11 cellular contexts compared by ENCODE assay signal in genomic region chr12:591167-591570, GRCh38.
DNase-seq lines count a peak whose midpoint lies in the region; ATAC-seq and TF ChIP-seq lines count a peak whose summit lies in the region.
"Had no signal": no experiment of that assay in that cellular context is flagged by ENCODE, and none has a peak within 500 bp of the region (broad histone marks: within the 10 kb centered on the region; RNA-seq: fewer than 3 reads in every experiment).

No MANE protein-coding gene starts in this region.

- no peaks in the 10 kb centered on the region for H3K36me3 Mint-ChIP-seq in WTC11

- DNase-seq in NCI-H2171 (lab: John Stamatoyannopoulos, UW), result peak; percentile 76
- DNase-seq in NCI-H2171 treated with DMSO at 0.1 percent for 48 hours (lab: John Stamatoyannopoulos, UW), result no peak
- no peak for DNase-seq in WTC11 (ENCODE audit: low spot score)
- DNase-seq in iPS-NIHi11 (ENCODE audit: low spot score), result peak; percentile 57
- no peak for DNase-seq in thoracic aorta (ENCODE audit: low spot score)
- no peak for DNase-seq in COLO668 (lab: John Stamatoyannopoulos, UW; ENCODE audit: unreplicated experiment)
- DNase-seq in NCI-H2029 (lab: John Stamatoyannopoulos, UW), result no peak
- DNase-seq: kidney glomerular epithelial cell, NCI-H1048, transverse colon had no signal

- POLR2A ChIA-PET in WTC11 (lab: Charles Lee), result no interaction called here

- H3K9me3 Mint-ChIP-seq in WTC11, result peaks cover 13% of the 10 kb centered on the region

- ATAC-seq in WTC11 (peak; percentile 81), thoracic aorta (ENCODE audit: insufficient number of reproducible peaks, low FRiP score, low read depth) (no peak), GM21825 (IDR thresholded peaks at IDR 0.05; ENCODE audit: unreplicated experiment) (no peak)

- TF ChIP-seq CTCF in WTC11 (IDR thresholded peaks at IDR 0.05), result no peak
- TF ChIP-seq CTCF in thoracic aorta (IDR thresholded peaks at IDR 0.05), result peak; percentile 23

- CTCF ChIA-PET in WTC11 (lab: Charles Lee), result interaction anchor here (0.9 to 1.6 kb wide), 3 partner anchors 15 to 51 kb away, joined by 3 to 6 read pairs (median 5); no protein-coding TSS in a partner anchor

- H3K4me1 Mint-ChIP-seq in WTC11, result no peaks in the 10 kb centered on the region

- H3K4me3 Mint-ChIP-seq in WTC11, result no peak overlapping the region

- no peak overlapping the region for H3K4me3 ChIP-seq in thoracic aorta
- H3K4me3 ChIP-seq: transverse colon had no signal

- H3K27me3 Mint-ChIP-seq in WTC11 (ENCODE audit: low read depth), result no peaks in the 10 kb centered on the region

- no peaks in the 10 kb centered on the region for H3K36me3 ChIP-seq in thoracic aorta
- H3K36me3 ChIP-seq: transverse colon had no signal

- H3K4me1 ChIP-seq in thoracic aorta (ENCODE audit: control insufficient read depth in 1 of 2, low read depth in 2 of 2), result peaks cover 0 to 9% of the 10 kb centered on the region in 2 donors
- H3K4me1 ChIP-seq: transverse colon had no signal

- H3K27me3 ChIP-seq in thoracic aorta (replicated peaks; ENCODE audit: insufficient read depth), result no peaks in the 10 kb centered on the region
- H3K27me3 ChIP-seq: transverse colon had no signal

- H3K9me3 ChIP-seq in thoracic aorta, result no peaks in the 10 kb centered on the region
- H3K9me3 ChIP-seq: transverse colon had no signal

- H3K27ac Mint-ChIP-seq in WTC11, result no peak overlapping the region

- H3K27ac ChIP-seq in thoracic aorta, result no peak overlapping the region
- H3K27ac ChIP-seq: transverse colon had no signal

TF ChIP-seq in WTC11, 78 proteins besides CTCF, POLR2A, EP300 and RAD21:
- TF ChIP-seq ZNF232 (CRISPR knock-in tag; IDR thresholded peaks at IDR 0.05), result no peak
- TF ChIP-seq, protein P1, sequence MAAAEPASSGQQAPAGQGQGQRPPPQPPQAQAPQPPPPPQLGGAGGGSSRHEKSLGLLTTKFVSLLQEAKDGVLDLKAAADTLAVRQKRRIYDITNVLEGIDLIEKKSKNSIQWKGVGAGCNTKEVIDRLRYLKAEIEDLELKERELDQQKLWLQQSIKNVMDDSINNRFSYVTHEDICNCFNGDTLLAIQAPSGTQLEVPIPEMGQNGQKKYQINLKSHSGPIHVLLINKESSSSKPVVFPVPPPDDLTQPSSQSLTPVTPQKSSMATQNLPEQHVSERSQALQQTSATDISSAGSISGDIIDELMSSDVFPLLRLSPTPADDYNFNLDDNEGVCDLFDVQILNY (CRISPR knock-in tag; IDR thresholded peaks at IDR 0.05), result no peak
- TF ChIP-seq MYBL2 (CRISPR knock-in tag; IDR thresholded peaks at IDR 0.05), result no peak
- TF ChIP-seq FOXJ3 (CRISPR knock-in tag; IDR thresholded peaks at IDR 0.05; ENCODE audit: borderline replicate concordance), result no peak
- TF ChIP-seq, protein P2, sequence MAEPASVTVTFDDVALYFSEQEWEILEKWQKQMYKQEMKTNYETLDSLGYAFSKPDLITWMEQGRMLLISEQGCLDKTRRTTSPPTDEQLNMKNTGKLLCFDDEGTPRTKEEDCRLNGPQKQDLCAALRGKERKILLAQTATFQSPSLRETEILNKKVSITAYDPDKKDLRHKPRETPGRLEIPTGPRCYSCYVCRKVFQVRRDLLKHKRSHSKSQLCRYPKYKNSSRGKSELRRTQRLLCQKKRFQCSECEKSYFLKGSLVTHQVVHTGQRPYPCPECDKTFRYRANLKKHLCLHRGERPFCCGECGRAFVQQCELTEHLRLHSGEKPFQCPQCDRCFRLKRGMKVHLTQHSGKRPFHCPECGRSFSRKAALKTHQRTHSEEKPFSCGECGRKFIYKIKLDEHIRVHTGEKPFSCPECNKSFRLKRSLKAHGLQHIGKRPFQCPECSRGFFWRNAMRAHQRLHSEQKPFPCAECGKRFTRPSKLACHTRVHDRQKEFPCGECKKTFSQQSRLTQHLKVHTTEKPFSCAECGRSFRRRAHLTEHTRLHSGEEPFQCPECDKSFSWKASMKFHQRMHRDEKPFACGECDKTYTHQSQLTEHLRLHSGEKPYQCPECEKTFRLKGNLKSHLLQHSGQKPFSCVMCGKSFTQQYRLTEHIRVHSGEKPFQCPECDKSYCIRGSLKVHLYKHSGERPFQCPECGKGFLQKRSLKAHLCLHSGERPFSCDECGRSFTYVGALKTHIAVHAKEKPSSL (CRISPR knock-in tag; conservative IDR thresholded peaks at IDR 0.05), result no peak
- TF ChIP-seq RORB (CRISPR knock-in tag; IDR thresholded peaks at IDR 0.05), result no peak
- TF ChIP-seq GABPB1 (CRISPR knock-in tag; IDR thresholded peaks at IDR 0.05), result no peak
- TF ChIP-seq ATF6 (CRISPR knock-in tag; IDR thresholded peaks at IDR 0.05), result no peak
- no peak for TF ChIP-seq GTF2I (CRISPR knock-in tag; conservative IDR thresholded peaks at IDR 0.05)

Comparison
In these comparisons a context has a peak if more than half of its experiments do, and no peak if none do; other contexts are left out.
1. DNase-seq: peak in NCI-H2171 (single experiment) and iPS-NIHi11 (single experiment); none in NCI-H2171 treated with DMSO at 0.1 percent for 48 hours (single experiment), WTC11 (single experiment), thoracic aorta (single experiment), COLO668 (single experiment) and NCI-H2029 (single experiment).